8 cellular contexts compared by ENCODE assay signal in genomic region chr3:71102111-71103039, GRCh38.
DNase-seq lines count a peak whose midpoint lies in the region; ATAC-seq and TF ChIP-seq lines count a peak whose summit lies in the region.

No MANE protein-coding gene starts in this region.

- H3K4me1 ChIP-seq in fibroblast of lung (ENCODE audit: control insufficient read depth, extremely low read depth, insufficient read depth, low read length), result peaks cover 36% of the 10 kb centered on the region

- H3K4me2 ChIP-seq in fibroblast of lung (ENCODE audit: extremely low read depth, insufficient read depth, low read length), result peak overlapping the region; percentile 70

- peaks cover 51% of the 10 kb centered on the region for H3K79me2 ChIP-seq in fibroblast of lung (ENCODE audit: control insufficient read depth, insufficient read depth, low read length)

- DNase-seq in GM04504 (ENCODE audit: low read depth) (peak; percentile 92), RPMI7951 (ENCODE audit: low read depth) (peak; percentile 46), fibroblast of lung (ENCODE audit: low read depth in 2 of 2) (peak; percentile 94 to 99), skeletal muscle cell (ENCODE audit: low read depth) (peak; percentile 88), HuH-7 (ENCODE audit: low spot score) (no peak), NCI-H2227 (lab: John Stamatoyannopoulos, UW; ENCODE audit: unreplicated experiment) (no peak)

- H3K9ac ChIP-seq in fibroblast of lung (ENCODE audit: insufficient read depth, low read length), result peak overlapping the region; percentile 65

- ATAC-seq in HG03135 (IDR thresholded peaks at IDR 0.05; ENCODE audit: unreplicated experiment) (no peak), GM21390 (IDR thresholded peaks at IDR 0.05; ENCODE audit: unreplicated experiment) (no peak)

- TF ChIP-seq CTCF in fibroblast of lung (conservative IDR thresholded peaks at IDR 0.05 in 1 of 2, IDR thresholded peaks at IDR 0.05 in 1 of 2; ENCODE audit: low read depth in 1 of 2, low read length in 2 of 2), result no peak

- no peak overlapping the region for H2AFZ ChIP-seq in fibroblast of lung (ENCODE audit: low read length)

- no peaks in the 10 kb centered on the region for H4K20me1 ChIP-seq in fibroblast of lung (ENCODE audit: control insufficient read depth, extremely low read depth, insufficient read depth, low read length)

- H3K27me3 ChIP-seq in fibroblast of lung (ENCODE audit: control insufficient read depth, insufficient read depth, low read length), result no peaks in the 10 kb centered on the region

- peak overlapping the region; percentile 94 for H3K27ac ChIP-seq in fibroblast of lung (ENCODE audit: insufficient read depth, low read length)

- no peaks in the 10 kb centered on the region for H3K9me3 ChIP-seq in fibroblast of lung (ENCODE audit: control insufficient read depth, insufficient read depth, low read depth, low read length)

- peak overlapping the region in 2 of 4 experiments; percentile 6 to 28 for H3K4me3 ChIP-seq in fibroblast of lung (replicated peaks in 1 of 4; ENCODE audit: control extremely low read depth in 1 of 4, insufficient read depth in 1 of 4, low read depth in 3 of 4, low read length in 4 of 4)
- H3K4me3 ChIP-seq in skeletal muscle cell (ENCODE audit: low read depth, low read length), result no peak overlapping the region

- H3K36me3 ChIP-seq in fibroblast of lung (ENCODE audit: control insufficient read depth, insufficient read depth, low read length), result no peaks in the 10 kb centered on the region

Comparison
In these comparisons a context has a peak if more than half of its experiments do, and no peak if none do; other contexts are left out.
1. DNase-seq: peak in GM04504 (single experiment), RPMI7951 (single experiment), fibroblast of lung (2 of 2) and skeletal muscle cell (single experiment); none in HuH-7 (single experiment) and NCI-H2227 (single experiment).